ENCODE assay signal across 1 cellular context in genomic region chr3:19146685-19147650, GRCh38.
TF ChIP-seq lines count a peak whose summit lies in the region.

No MANE protein-coding gene starts in this region.

TF ChIP-seq in HEK293, 187 proteins besides CTCF, POLR2A, EP300 and RAD21 (continued from another document and continues in another):
- peak; percentile 75 for TF ChIP-seq PRDM10 (tag by site-specific recombination; IDR thresholded peaks at IDR 0.05)
- no peak for TF ChIP-seq ZNF558 (tag by site-specific recombination; IDR thresholded peaks at IDR 0.05)
- 0 out of 2 replicates have a peak, but pooled peaks have one; percentile 42 for TF ChIP-seq ZBTB48 (tag by site-specific recombination; IDR thresholded peaks at IDR 0.05)
- no peak for TF ChIP-seq TRIM28 (IDR thresholded peaks at IDR 0.05; ENCODE audit: borderline replicate concordance, low read length)
- no peak for TF ChIP-seq ZNF148 (tag by site-specific recombination; IDR thresholded peaks at IDR 0.05; ENCODE audit: borderline replicate concordance)
- peak; percentile 82 for TF ChIP-seq ZNF692 (tag by site-specific recombination; IDR thresholded peaks at IDR 0.05)
- TF ChIP-seq ZNF664 (tag by site-specific recombination; IDR thresholded peaks at IDR 0.05), result no peak
- TF ChIP-seq ZBTB26 (tag by site-specific recombination; optimal IDR thresholded peaks at IDR 0.05), result peak; percentile 49
- no peak for TF ChIP-seq ZNF837 (tag by site-specific recombination; IDR thresholded peaks at IDR 0.05)
- TF ChIP-seq SCRT1 (tag by site-specific recombination; IDR thresholded peaks at IDR 0.05; ENCODE audit: borderline replicate concordance), result peak; percentile 40; the same call in 1 of the 2 replicates
- peak; percentile 57 for TF ChIP-seq SP2 (tag by site-specific recombination; IDR thresholded peaks at IDR 0.05)
- TF ChIP-seq ZNF660 (tag by site-specific recombination; IDR thresholded peaks at IDR 0.05), result no peak
- no peak for TF ChIP-seq ZNF23 (tag by site-specific recombination; IDR thresholded peaks at IDR 0.05; ENCODE audit: borderline replicate concordance)
- no peak for TF ChIP-seq BCL11B (tag by site-specific recombination; IDR thresholded peaks at IDR 0.05; ENCODE audit: low read depth)
- no peak for TF ChIP-seq ZNF514 (tag by site-specific recombination; IDR thresholded peaks at IDR 0.05)
- TF ChIP-seq ZXDB (tag by site-specific recombination; IDR thresholded peaks at IDR 0.05), result no peak
- TF ChIP-seq ZNF843 (tag by site-specific recombination; IDR thresholded peaks at IDR 0.05), result no peak
- TF ChIP-seq ZNF654 (tag by site-specific recombination; IDR thresholded peaks at IDR 0.05; ENCODE audit: low read depth), result no peak
- no peak for TF ChIP-seq OSR2 (tag by site-specific recombination; IDR thresholded peaks at IDR 0.05)
- peak; percentile 78 for TF ChIP-seq ZNF398 (tag by site-specific recombination; IDR thresholded peaks at IDR 0.05)
- no peak for TF ChIP-seq ZNF791 (tag by site-specific recombination; IDR thresholded peaks at IDR 0.05)
- no peak; the same call in 1 of the 2 replicates for TF ChIP-seq MZF1 (tag by site-specific recombination; IDR thresholded peaks at IDR 0.05; ENCODE audit: borderline replicate concordance)
- peak; percentile 46; the same call in 1 of the 2 replicates for TF ChIP-seq KLF9 (tag by site-specific recombination; IDR thresholded peaks at IDR 0.05; ENCODE audit: low read depth)
- no peak for TF ChIP-seq ZNF133 (tag by site-specific recombination; IDR thresholded peaks at IDR 0.05)
- TF ChIP-seq ZNF792 (tag by site-specific recombination; IDR thresholded peaks at IDR 0.05), result no peak
- TF ChIP-seq ZNF513 (tag by site-specific recombination; IDR thresholded peaks at IDR 0.05), result no peak
- peak; percentile 23; the same call in 1 of the 2 replicates for TF ChIP-seq ZBTB17 (tag by site-specific recombination; IDR thresholded peaks at IDR 0.05)
- no peak for TF ChIP-seq ZNF449 (tag by site-specific recombination; IDR thresholded peaks at IDR 0.05)
- no peak for TF ChIP-seq HIC1 (tag by site-specific recombination; IDR thresholded peaks at IDR 0.05)
- TF ChIP-seq ZNF114 (tag by site-specific recombination; IDR thresholded peaks at IDR 0.05), result no peak
- TF ChIP-seq ZNF138 (tag by site-specific recombination; IDR thresholded peaks at IDR 0.05; ENCODE audit: borderline replicate concordance), result no peak
- no peak for TF ChIP-seq PRDM6 (tag by site-specific recombination; IDR thresholded peaks at IDR 0.05)
- TF ChIP-seq ZNF112 (tag by site-specific recombination; IDR thresholded peaks at IDR 0.05), result no peak
- no peak for TF ChIP-seq ZNF19 (tag by site-specific recombination; IDR thresholded peaks at IDR 0.05; ENCODE audit: low read depth)
- TF ChIP-seq KLF7 (tag by site-specific recombination; IDR thresholded peaks at IDR 0.05; ENCODE audit: borderline replicate concordance), result no peak
- no peak for TF ChIP-seq ZNF658 (tag by site-specific recombination; IDR thresholded peaks at IDR 0.05)
- TF ChIP-seq ZNF146 (tag by site-specific recombination; IDR thresholded peaks at IDR 0.05), result no peak
- no peak for TF ChIP-seq ZNF24 (tag by site-specific recombination; IDR thresholded peaks at IDR 0.05)
- no peak for TF ChIP-seq ZNF292 (tag by site-specific recombination; IDR thresholded peaks at IDR 0.05; ENCODE audit: borderline replicate concordance, low read depth)
- TF ChIP-seq ZNF510 (tag by site-specific recombination; IDR thresholded peaks at IDR 0.05; ENCODE audit: insufficient replicate concordance), result no peak
- peak; percentile 36; the same call in 1 of the 2 replicates for TF ChIP-seq KLF1 (tag by site-specific recombination; IDR thresholded peaks at IDR 0.05)
- TF ChIP-seq ZNF221 (tag by site-specific recombination; IDR thresholded peaks at IDR 0.05; ENCODE audit: borderline replicate concordance), result no peak
- TF ChIP-seq ZNF214 (tag by site-specific recombination; IDR thresholded peaks at IDR 0.05; ENCODE audit: borderline replicate concordance), result no peak
- TF ChIP-seq SALL2 (tag by site-specific recombination; IDR thresholded peaks at IDR 0.05; ENCODE audit: borderline replicate concordance), result no peak
- TF ChIP-seq ZNF140 (tag by site-specific recombination; IDR thresholded peaks at IDR 0.05), result no peak
